In the genomic region with DNA sequence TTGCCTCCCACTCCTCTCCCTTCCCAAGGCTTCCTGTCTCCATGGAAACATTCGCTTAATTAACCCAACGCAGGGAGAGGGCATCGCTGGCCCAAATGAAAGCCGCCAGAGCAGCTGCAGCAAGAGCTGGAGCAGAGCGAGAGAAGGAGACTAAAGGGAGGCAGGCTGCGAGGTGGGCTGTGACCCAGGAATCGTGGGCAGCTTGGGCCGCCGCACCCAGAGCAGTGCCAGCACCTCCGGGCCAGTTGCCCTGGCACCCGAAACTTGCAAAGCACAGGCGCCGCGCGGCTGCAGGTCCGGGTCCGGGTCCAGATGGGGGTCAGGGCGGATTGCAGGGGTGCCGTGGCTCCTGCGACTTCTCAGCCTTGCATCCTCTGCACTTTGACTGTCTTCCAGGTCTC, we compare ENCODE assay signal across 10 cellular contexts. TPM values are rescaled to one million over a fixed set of nuclear protein-coding genes. Genes with fewer than 3 reads are reported as not detected.
DNase-seq lines count a peak whose midpoint lies in the region; ATAC-seq and TF ChIP-seq lines count a peak whose summit lies in the region.
"Had no signal": no experiment of that assay in that cellular context is flagged by ENCODE, and none has a peak within 500 bp of the region (broad histone marks: within the 10 kb centered on the region; RNA-seq: fewer than 3 reads in every experiment).

No MANE protein-coding gene starts in this region.

- no peaks in the 10 kb centered on the region for H3K79me2 ChIP-seq in mammary epithelial cell (ENCODE audit: insufficient read depth, low read length)

- POLR2A ChIA-PET in activated CD4-positive, alpha-beta memory T cell treated with anti-CD3 and anti-CD28 coated beads for 36 hours (lab: Charles Lee): no interaction called here

- no peak for ATAC-seq in activated CD8-positive, alpha-beta memory T cell treated with anti-CD3 and anti-CD28 coated beads, Interleukin-2, amount 10 ng/mL, durations not matched to agents 7 days and 5 days
- no peak for ATAC-seq in HG03139 (IDR thresholded peaks at IDR 0.05; ENCODE audit: unreplicated experiment)
- ATAC-seq: T-helper 17 cell had no signal

- H4K20me1 ChIP-seq in mammary epithelial cell (ENCODE audit: insufficient read depth, low read length): no peaks in the 10 kb centered on the region

- no peaks in the 10 kb centered on the region for H3K36me3 ChIP-seq in H7 (replicated peaks; ENCODE audit: control insufficient read depth, insufficient read depth, low read length)
- H3K36me3 ChIP-seq in mammary epithelial cell (ENCODE audit: insufficient read depth, low read length): no peaks in the 10 kb centered on the region
- H3K36me3 ChIP-seq in iPS-15b (ENCODE audit: control insufficient read depth, insufficient read depth, low read length): no peaks in the 10 kb centered on the region
- H3K36me3 ChIP-seq in stomach: no peaks in the 10 kb centered on the region

- dilution Hi-C loops in mammary epithelial cell (cut with HindIII; ENCODE audit: low sequenced_read_pairs): no loop called here

- 41% methylated on average over 19 of the region's 20 CpGs for WGBS in mammary epithelial cell (ENCODE audit: low coverage, missing lambda C conversion rate)
- WGBS in stomach, 5 donors: 18 to 29% (median 20%) methylated on average over 18 to 20 of the region's 20 CpGs

- peak overlapping the region; percentile 13 for H3K4me2 ChIP-seq in mammary epithelial cell (ENCODE audit: insufficient read depth, low read depth, low read length)

- TF ChIP-seq CTCF in mammary epithelial cell (conservative IDR thresholded peaks at IDR 0.05 in 1 of 2, IDR thresholded peaks at IDR 0.05 in 1 of 2; ENCODE audit: extremely low read depth in 1 of 2, insufficient read depth in 1 of 2, low read depth in 1 of 2, low read length in 2 of 2) (no peak), stomach (IDR thresholded peaks at IDR 0.05) (no peak)

- peak; percentile 28 for DNase-seq in H7
- no peak for DNase-seq in mammary epithelial cell
- no peak for DNase-seq in stomach
- no peak for DNase-seq in activated CD4-positive, alpha-beta memory T cell treated with anti-CD3 and anti-CD28 coated beads for 36 hours
- no peak for DNase-seq in effector CD8-positive, alpha-beta T cell (lab: John Stamatoyannopoulos, UW)
- no peak for DNase-seq in activated CD8-positive, alpha-beta memory T cell treated with anti-CD3 and anti-CD28 coated beads, Interleukin-2, amount 10 ng/mL, durations not matched to agents 7 days and 5 days
- DNase-seq: NCI-H446, T-helper 17 cell had no signal

- no peaks in the 10 kb centered on the region for H3K27me3 Mint-ChIP-seq in activated CD4-positive, alpha-beta memory T cell treated with anti-CD3 and anti-CD28 coated beads for 36 hours
- H3K27me3 Mint-ChIP-seq in activated CD8-positive, alpha-beta memory T cell treated with anti-CD3 and anti-CD28 coated beads, Interleukin-2, amount 10 ng/mL, durations not matched to agents 7 days and 5 days: no peaks in the 10 kb centered on the region
- H3K27me3 Mint-ChIP-seq: T-helper 17 cell had no signal

- H3K36me3 Mint-ChIP-seq in activated CD4-positive, alpha-beta memory T cell treated with anti-CD3 and anti-CD28 coated beads for 36 hours: no peaks in the 10 kb centered on the region
- H3K36me3 Mint-ChIP-seq in activated CD8-positive, alpha-beta memory T cell treated with anti-CD3 and anti-CD28 coated beads, Interleukin-2, amount 10 ng/mL, durations not matched to agents 7 days and 5 days: no peaks in the 10 kb centered on the region

- BruUV-seq in mammary epithelial cell (replicated peaks; lab: Mats Ljungman, UMichigan): no TSS peak

- no peak overlapping the region for H3K9ac ChIP-seq in mammary epithelial cell (ENCODE audit: insufficient read depth, low read length)
- no peak overlapping the region for H3K9ac ChIP-seq in iPS-15b (ENCODE audit: low read depth, low read length)

- no peaks in the 10 kb centered on the region for H3K27me3 ChIP-seq in H7 (ENCODE audit: control insufficient read depth, insufficient read depth, low read length)
- peaks cover 7% of the 10 kb centered on the region for H3K27me3 ChIP-seq in mammary epithelial cell (ENCODE audit: insufficient read depth, low read length)
- peaks cover 9% of the 10 kb centered on the region for H3K27me3 ChIP-seq in iPS-15b (ENCODE audit: control insufficient read depth, insufficient read depth, low read length)
- peaks cover 0 to 13% (median 8%) of the 10 kb centered on the region in 3 donors for H3K27me3 ChIP-seq in stomach

- no peak overlapping the region for H3K4me3 ChIP-seq in H7 (ENCODE audit: insufficient read depth, low read depth, low read length)
- H3K4me3 ChIP-seq in mammary epithelial cell (replicated peaks in 1 of 3; ENCODE audit: insufficient read depth in 1 of 3, low read depth in 2 of 3, low read length in 3 of 3): no peak overlapping the region
- peak overlapping the region; percentile 43 for H3K4me3 ChIP-seq in iPS-15b (ENCODE audit: low read depth, low read length)
- peak overlapping the region; percentile 22 to 31 (median 28) for H3K4me3 ChIP-seq in stomach

- H3K27ac Mint-ChIP-seq in activated CD4-positive, alpha-beta memory T cell treated with anti-CD3 and anti-CD28 coated beads for 36 hours: no peak overlapping the region
- no peak overlapping the region for H3K27ac Mint-ChIP-seq in activated CD8-positive, alpha-beta memory T cell treated with anti-CD3 and anti-CD28 coated beads, Interleukin-2, amount 10 ng/mL, durations not matched to agents 7 days and 5 days
- H3K27ac Mint-ChIP-seq: T-helper 17 cell had no signal

- intact Hi-C loops in mammary epithelial cell (cut with micrococcal nuclease): loop anchor here (10.0 kb wide), 1 partner anchor 76 kb away; no protein-coding TSS in a partner anchor
- intact Hi-C loops in stomach (cut with DNase I; ENCODE audit: low total_unique reads): no loop called here
- intact Hi-C loops in activated CD4-positive, alpha-beta memory T cell treated with anti-CD3 and anti-CD28 coated beads for 36 hours (cut with micrococcal nuclease): no loop called here

- TF ChIP-seq POLR2A in stomach (IDR thresholded peaks at IDR 0.05): no peak

- in situ Hi-C loops in mammary epithelial cell (cut with MboI; ENCODE audit: low sequenced_read_pairs in 2 of 2): no loop called here

- CTCF ChIA-PET in mammary epithelial cell (lab: Charles Lee; ENCODE audit: low non-redundant PET): no interaction called here
- CTCF ChIA-PET in activated CD4-positive, alpha-beta memory T cell treated with anti-CD3 and anti-CD28 coated beads for 36 hours (lab: Charles Lee): no interaction called here
- CTCF ChIA-PET in activated CD8-positive, alpha-beta memory T cell treated with anti-CD3 and anti-CD28 coated beads, Interleukin-2, amount 10 ng/mL, durations not matched to agents 7 days and 5 days (lab: Charles Lee): no interaction called here

- H3K9me3 Mint-ChIP-seq in activated CD4-positive, alpha-beta memory T cell treated with anti-CD3 and anti-CD28 coated beads for 36 hours: no peaks in the 10 kb centered on the region
- no peaks in the 10 kb centered on the region for H3K9me3 Mint-ChIP-seq in activated CD8-positive, alpha-beta memory T cell treated with anti-CD3 and anti-CD28 coated beads, Interleukin-2, amount 10 ng/mL, durations not matched to agents 7 days and 5 days (ENCODE audit: low read depth)

- H3K4me1 Mint-ChIP-seq in activated CD4-positive, alpha-beta memory T cell treated with anti-CD3 and anti-CD28 coated beads for 36 hours (ENCODE audit: low read depth): no peaks in the 10 kb centered on the region
- no peaks in the 10 kb centered on the region for H3K4me1 Mint-ChIP-seq in activated CD8-positive, alpha-beta memory T cell treated with anti-CD3 and anti-CD28 coated beads, Interleukin-2, amount 10 ng/mL, durations not matched to agents 7 days and 5 days
- H3K4me1 Mint-ChIP-seq: T-helper 17 cell had no signal

- no peak overlapping the region for H3K4me3 Mint-ChIP-seq in activated CD4-positive, alpha-beta memory T cell treated with anti-CD3 and anti-CD28 coated beads for 36 hours
- no peak overlapping the region for H3K4me3 Mint-ChIP-seq in activated CD8-positive, alpha-beta memory T cell treated with anti-CD3 and anti-CD28 coated beads, Interleukin-2, amount 10 ng/mL, durations not matched to agents 7 days and 5 days
- H3K4me3 Mint-ChIP-seq: T-helper 17 cell had no signal

- H2AFZ ChIP-seq in mammary epithelial cell (ENCODE audit: low read depth, low read length): no peak overlapping the region

- no peak overlapping the region for H3K27ac ChIP-seq in mammary epithelial cell (ENCODE audit: insufficient read depth, low read depth, low read length)
- H3K27ac ChIP-seq in stomach: no peak overlapping the region

- H3K4me1 ChIP-seq in mammary epithelial cell (ENCODE audit: insufficient read depth, low read length) (no peaks in the 10 kb centered on the region), iPS-15b (ENCODE audit: control insufficient read depth, insufficient read depth, low read length) (peaks cover 2% of the 10 kb centered on the region), stomach (peaks cover 0 to 7% (median 3%) of the 10 kb centered on the region in 4 donors)

- H3K9me3 ChIP-seq in mammary epithelial cell (replicated peaks; ENCODE audit: insufficient read depth, low read length) (no peaks in the 10 kb centered on the region), iPS-15b (ENCODE audit: control insufficient read depth, insufficient read depth, low read length) (no peaks in the 10 kb centered on the region), stomach (no peaks in the 10 kb centered on the region)

- TF ChIP-seq EP300 in stomach (IDR thresholded peaks at IDR 0.05): no peak

RNA-seq across cellular contexts. Expression of a gene that starts 43.4 kb away (rescaled TPM):
- 0.15 and 0.21 TPM in 2 replicates for total RNA-seq in H7 (2014; rRNA removed; shearing (Covaris generic))
- total RNA-seq in mammary epithelial cell (under 1 TPM in 1 of 2 donors, not detected in 1; 0.17 TPM), stomach (under 1 TPM in 2 of 5 donors, not detected in 3; 0.29 to 0.92 TPM)
- polyA plus RNA-seq in mammary epithelial cell (not detected), stomach (under 1 TPM in 1 of 3 donors, not detected in 2; 0.55 TPM)
- not detected for polyA minus RNA-seq in mammary epithelial cell
- total RNA-seq in activated CD4-positive, alpha-beta memory T cell treated with anti-CD3 and anti-CD28 coated beads for 36 hours: not detected
- total RNA-seq in activated CD8-positive, alpha-beta memory T cell treated with anti-CD3 and anti-CD28 coated beads, Interleukin-2, amount 10 ng/mL, durations not matched to agents 7 days and 5 days: not detected
- total RNA-seq: T-helper 17 cell had no signal

Comparison
In these comparisons a context has a peak if more than half of its experiments do, and no peak if none do; other contexts are left out.
1. H3K4me3 ChIP-seq: peak in iPS-15b (single experiment) and stomach (4 of 4); none in H7 (single experiment) and mammary epithelial cell (0 of 3).